1 cellular context compared by ENCODE assay signal in genomic region chr4:186691396-186691795, GRCh38.
TF ChIP-seq lines count a peak whose summit lies in the region.

No MANE protein-coding gene starts in this region.

TF ChIP-seq in H1, 55 proteins besides CTCF, POLR2A, EP300 and RAD21:
- TF ChIP-seq BRCA1 (IDR thresholded peaks at IDR 0.05; ENCODE audit: low read depth, low read length) (no peak), TEAD4 (IDR thresholded peaks at IDR 0.05; ENCODE audit: low read depth, low read length) (no peak), BCL11A (IDR thresholded peaks at IDR 0.05; ENCODE audit: low read depth in 2 of 2, low read length in 2 of 2) (no peak), KDM1A (IDR thresholded peaks at IDR 0.05; ENCODE audit: borderline replicate concordance, low read length) (peak; percentile 63), RBBP5 (IDR thresholded peaks at IDR 0.05; ENCODE audit: borderline replicate concordance, low read depth, low read length) (no peak)
